In genomic region chr10:79082631-79083581, GRCh38 we compare ENCODE assay signal across 10 cellular contexts. TPM values are rescaled to one million over a fixed set of nuclear protein-coding genes. Genes with fewer than 3 reads are reported as not detected.
DNase-seq lines count a peak whose midpoint lies in the region; ATAC-seq, FAIRE-seq and TF ChIP-seq lines count a peak whose summit lies in the region.
"Had no signal": no experiment of that assay in that cellular context is flagged by ENCODE, and none has a peak within 500 bp of the region (broad histone marks: within the 10 kb centered on the region; RNA-seq: fewer than 3 reads in every experiment).

No MANE protein-coding gene starts in this region.

- no peak for ATAC-seq in upper lobe of left lung (ENCODE audit: low FRiP score in 2 of 2)

- H3K36me3 ChIP-seq in bronchial epithelial cell (ENCODE audit: control insufficient read depth, insufficient read depth, low read length), result peaks cover 1% of the 10 kb centered on the region
- no peaks in the 10 kb centered on the region for H3K36me3 ChIP-seq in mucosa of stomach (ENCODE audit: control insufficient read depth, insufficient read depth, low read length)
- H3K36me3 ChIP-seq in upper lobe of left lung, result no peaks in the 10 kb centered on the region

- no peaks in the 10 kb centered on the region for H3K9me3 Mint-ChIP-seq in activated naive CD4-positive, alpha-beta T cell treated with anti-CD3 and anti-CD28 coated beads, Interleukin-2, amount 50 U/mL, for 24 hours
- no peaks in the 10 kb centered on the region for H3K9me3 Mint-ChIP-seq in activated naive CD4-positive, alpha-beta T cell treated with anti-CD3 and anti-CD28 coated beads, Interleukin-2, amount 10 ng/mL, durations not matched to agents 7 days and 5 days
- no peaks in the 10 kb centered on the region for H3K9me3 Mint-ChIP-seq in activated CD4-positive, alpha-beta T cell treated with anti-CD3 and anti-CD28 coated beads, Interleukin-2, amount 10 ng/mL, durations not matched to agents 7 days and 5 days

- no peak for TF ChIP-seq EP300 in upper lobe of left lung (IDR thresholded peaks at IDR 0.05)

- H3K4me1 ChIP-seq in mucosa of stomach (ENCODE audit: control insufficient read depth, insufficient read depth, low read length) (peaks cover 99% of the 10 kb centered on the region), upper lobe of left lung (peaks cover 99 to 100% (median 100%) of the 10 kb centered on the region in 4 donors)

- no peak for TF ChIP-seq CTCF in bronchial epithelial cell (IDR thresholded peaks at IDR 0.05; ENCODE audit: insufficient read depth, low read length, severe bottlenecking)
- TF ChIP-seq CTCF in upper lobe of left lung (IDR thresholded peaks at IDR 0.05), result no peak

- H3K9me3 ChIP-seq in mucosa of stomach (ENCODE audit: control insufficient read depth, low read length) (no peaks in the 10 kb centered on the region), upper lobe of left lung (no peaks in the 10 kb centered on the region)

- H3K27me3 ChIP-seq in bronchial epithelial cell (ENCODE audit: control insufficient read depth, insufficient read depth, low read length) (no peaks in the 10 kb centered on the region), mucosa of stomach (ENCODE audit: control insufficient read depth, insufficient read depth, low read length) (no peaks in the 10 kb centered on the region), upper lobe of left lung (no peaks in the 10 kb centered on the region)

- H3K36me3 Mint-ChIP-seq in activated naive CD4-positive, alpha-beta T cell treated with anti-CD3 and anti-CD28 coated beads, Interleukin-2, amount 50 U/mL, for 24 hours, result peaks cover 4% of the 10 kb centered on the region
- H3K36me3 Mint-ChIP-seq in activated naive CD4-positive, alpha-beta T cell treated with anti-CD3 and anti-CD28 coated beads, Interleukin-2, amount 10 ng/mL, durations not matched to agents 7 days and 5 days, result no peaks in the 10 kb centered on the region
- no peaks in the 10 kb centered on the region for H3K36me3 Mint-ChIP-seq in activated CD4-positive, alpha-beta T cell treated with anti-CD3 and anti-CD28 coated beads, Interleukin-2, amount 10 ng/mL, durations not matched to agents 7 days and 5 days (ENCODE audit: low read depth)

- POLR2A ChIA-PET in activated CD4-positive, alpha-beta T cell treated with anti-CD3 and anti-CD28 coated beads, Interleukin-2, amount 10 ng/mL, durations not matched to agents 7 days and 5 days (lab: Charles Lee), result no interaction called here

- H3K4me3 ChIP-seq in bronchial epithelial cell (ENCODE audit: low read depth, low read length) (no peak overlapping the region), mucosa of stomach (ENCODE audit: low read length) (no peak overlapping the region), upper lobe of left lung (no peak overlapping the region)

- peak overlapping the region; percentile 2 for H3K4me3 Mint-ChIP-seq in activated naive CD4-positive, alpha-beta T cell treated with anti-CD3 and anti-CD28 coated beads, Interleukin-2, amount 50 U/mL, for 24 hours
- no peak overlapping the region for H3K4me3 Mint-ChIP-seq in activated naive CD4-positive, alpha-beta T cell treated with anti-CD3 and anti-CD28 coated beads, Interleukin-2, amount 10 ng/mL, durations not matched to agents 7 days and 5 days
- H3K4me3 Mint-ChIP-seq in activated CD4-positive, alpha-beta T cell treated with anti-CD3 and anti-CD28 coated beads, Interleukin-2, amount 10 ng/mL, durations not matched to agents 7 days and 5 days, result no peak overlapping the region

- no peaks in the 10 kb centered on the region for H3K27me3 Mint-ChIP-seq in activated naive CD4-positive, alpha-beta T cell treated with anti-CD3 and anti-CD28 coated beads, Interleukin-2, amount 50 U/mL, for 24 hours
- H3K27me3 Mint-ChIP-seq in activated naive CD4-positive, alpha-beta T cell treated with anti-CD3 and anti-CD28 coated beads, Interleukin-2, amount 10 ng/mL, durations not matched to agents 7 days and 5 days, result peaks cover 10% of the 10 kb centered on the region
- no peaks in the 10 kb centered on the region for H3K27me3 Mint-ChIP-seq in activated CD4-positive, alpha-beta T cell treated with anti-CD3 and anti-CD28 coated beads, Interleukin-2, amount 10 ng/mL, durations not matched to agents 7 days and 5 days

- CTCF ChIA-PET in activated naive CD4-positive, alpha-beta T cell treated with anti-CD3 and anti-CD28 coated beads, Interleukin-2, amount 10 ng/mL, durations not matched to agents 7 days and 5 days (lab: Charles Lee), result no interaction called here
- CTCF ChIA-PET in activated CD4-positive, alpha-beta T cell treated with anti-CD3 and anti-CD28 coated beads, Interleukin-2, amount 10 ng/mL, durations not matched to agents 7 days and 5 days (lab: Charles Lee), result interaction anchor here (2.2 kb wide), 1 partner anchor 8 kb away, joined by 7 read pairs; no protein-coding TSS in a partner anchor

- peaks cover 57% of the 10 kb centered on the region for H3K4me1 Mint-ChIP-seq in activated naive CD4-positive, alpha-beta T cell treated with anti-CD3 and anti-CD28 coated beads, Interleukin-2, amount 50 U/mL, for 24 hours
- peaks cover 25% of the 10 kb centered on the region for H3K4me1 Mint-ChIP-seq in activated naive CD4-positive, alpha-beta T cell treated with anti-CD3 and anti-CD28 coated beads, Interleukin-2, amount 10 ng/mL, durations not matched to agents 7 days and 5 days
- peaks cover 24% of the 10 kb centered on the region for H3K4me1 Mint-ChIP-seq in activated CD4-positive, alpha-beta T cell treated with anti-CD3 and anti-CD28 coated beads, Interleukin-2, amount 10 ng/mL, durations not matched to agents 7 days and 5 days

- H3K27ac ChIP-seq in upper lobe of left lung, result peak overlapping the region; percentile 76 to 89 (median 84)

- FAIRE-seq in bronchial epithelial cell (lab: Jason Lieb, UNC), result no peak
- FAIRE-seq: H54 had no signal

- no peak for TF ChIP-seq POLR2A in upper lobe of left lung (IDR thresholded peaks at IDR 0.05)

- H3K27ac Mint-ChIP-seq in activated naive CD4-positive, alpha-beta T cell treated with anti-CD3 and anti-CD28 coated beads, Interleukin-2, amount 50 U/mL, for 24 hours, result peak overlapping the region; percentile 70
- H3K27ac Mint-ChIP-seq in activated naive CD4-positive, alpha-beta T cell treated with anti-CD3 and anti-CD28 coated beads, Interleukin-2, amount 10 ng/mL, durations not matched to agents 7 days and 5 days, result no peak overlapping the region
- no peak overlapping the region for H3K27ac Mint-ChIP-seq in activated CD4-positive, alpha-beta T cell treated with anti-CD3 and anti-CD28 coated beads, Interleukin-2, amount 10 ng/mL, durations not matched to agents 7 days and 5 days

- no peak for DNase-seq in activated naive CD4-positive, alpha-beta T cell treated with anti-CD3 and anti-CD28 coated beads, Interleukin-2, amount 10 ng/mL, durations not matched to agents 7 days and 5 days
- DNase-seq in bronchial epithelial cell (ENCODE audit: low read depth), result peak; percentile 31
- DNase-seq in upper lobe of left lung, result no peak
- no peak for DNase-seq in NOMO-1 (lab: John Stamatoyannopoulos, UW; ENCODE audit: unreplicated experiment in 2 of 2)
- no peak for DNase-seq in NCI-H1417 treated with DMSO at 0.1 percent for 48 hours (lab: John Stamatoyannopoulos, UW)
- DNase-seq in activated CD4-positive, alpha-beta T cell treated with anti-CD3 and anti-CD28 coated beads, Interleukin-2, amount 10 ng/mL, durations not matched to agents 7 days and 5 days, result no peak
- DNase-seq: activated naive CD4-positive, alpha-beta T cell treated with Interleukin-2 at 50 U/mL for 16 hours had no signal

- H3K9ac ChIP-seq in mucosa of stomach (ENCODE audit: low read length), result peak overlapping the region; percentile 23

- 64 to 66% methylated on average over 8 of the region's 8 CpGs for WGBS in upper lobe of left lung, 2 donors

RNA-seq across cellular contexts. Expression of gene ZMIZ1, which starts 14.1 kb away (rescaled TPM):
- total RNA-seq in bronchial epithelial cell (6.3 and 9.0 TPM in 2 replicates), upper lobe of left lung (10 to 100 TPM; 51.0 to 99.2 (median 91.8) TPM)
- 10 to 100 TPM; 27.8 to 31.5 TPM for total RNA-seq in activated CD4-positive, alpha-beta T cell treated with anti-CD3 and anti-CD28 coated beads, Interleukin-2, amount 10 ng/mL, durations not matched to agents 7 days and 5 days
